Comparison of ENCODE assay signal across 1 cellular context in genomic region chrX:71563921-71564320, GRCh38.
TF ChIP-seq lines count a peak whose summit lies in the region.

No MANE protein-coding gene starts in this region.

TF ChIP-seq in GM12878, 131 proteins besides CTCF, POLR2A, EP300 and RAD21:
- no peak for TF ChIP-seq RBBP5 (conservative IDR thresholded peaks at IDR 0.05)
- TF ChIP-seq JUNB (IDR thresholded peaks at IDR 0.05) = no peak
- no peak for TF ChIP-seq MTA3 (IDR thresholded peaks at IDR 0.05; ENCODE audit: borderline replicate concordance, low read length)
- TF ChIP-seq ZNF217 (IDR thresholded peaks at IDR 0.05) = no peak
- no peak for TF ChIP-seq ZZZ3 (IDR thresholded peaks at IDR 0.05; ENCODE audit: control insufficient read depth, insufficient read length, low read depth)
- TF ChIP-seq POLR2AphosphoS5 (IDR thresholded peaks at IDR 0.05; ENCODE audit: low read length) = no peak
- no peak for TF ChIP-seq FOXM1 (IDR thresholded peaks at IDR 0.05; ENCODE audit: low read depth, low read length)
TF ChIP-seq in GM12878: peak in this region for 0.
